In genomic region chr5:138339086-138339456, GRCh38 we compare ENCODE assay signal across 8 cellular contexts. TPM values are rescaled to one million over a fixed set of nuclear protein-coding genes. Genes with fewer than 3 reads are reported as not detected.
DNase-seq lines count a peak whose midpoint lies in the region; ATAC-seq and TF ChIP-seq lines count a peak whose summit lies in the region.

No MANE protein-coding gene starts in this region.

- H3K27ac Mint-ChIP-seq in neural crest cell (ENCODE audit: unreplicated experiment), result peak overlapping the region; percentile 99

- ATAC-seq in GM19467 (IDR thresholded peaks at IDR 0.05; ENCODE audit: unreplicated experiment), result no peak
- no peak for ATAC-seq in HG03039 (IDR thresholded peaks at IDR 0.05; ENCODE audit: unreplicated experiment)

- no peak for TF ChIP-seq CTCF in epithelial cell of esophagus (IDR thresholded peaks at IDR 0.05; ENCODE audit: insufficient read depth, low read depth, low read length, missing control alignments)
- no peak for TF ChIP-seq CTCF in neural crest cell (conservative IDR thresholded peaks at IDR 0.05)
- no peak for TF ChIP-seq CTCF in GM13976 (IDR thresholded peaks at IDR 0.05; ENCODE audit: borderline replicate concordance, control extremely low read depth, extremely low read depth, insufficient read depth, missing control alignments)

- in situ Hi-C loops in GM13976 (cut with MboI; ENCODE audit: low sequenced_read_pairs, unreplicated experiment), result no loop called here

- peaks cover 37% of the 10 kb centered on the region for H3K4me1 Mint-ChIP-seq in neural crest cell

- DNase-seq in ELR (ENCODE audit: low read depth) (peak; percentile 24), OCI-M1 (lab: John Stamatoyannopoulos, UW) (peak; percentile 49), epithelial cell of esophagus (ENCODE audit: low read depth) (peak; percentile 36), neural crest cell (ENCODE audit: low read depth, low spot score) (no peak), GM13976 (ENCODE audit: low spot score) (no peak), SW480 (ENCODE audit: low spot score) (no peak)

- H3K9me3 Mint-ChIP-seq in neural crest cell, result no peaks in the 10 kb centered on the region

- H3K4me3 ChIP-seq in epithelial cell of esophagus (ENCODE audit: low read length), result peak overlapping the region; percentile 87

- peak overlapping the region; percentile 91 for H3K4me3 Mint-ChIP-seq in neural crest cell

- peaks cover 8% of the 10 kb centered on the region for H3K36me3 Mint-ChIP-seq in neural crest cell (ENCODE audit: low read depth)

- H3K27me3 Mint-ChIP-seq in neural crest cell (ENCODE audit: low read depth), result peaks cover 2% of the 10 kb centered on the region

RNA-seq across cellular contexts. Expression of gene FAM53C, which starts 1.0 kb away (rescaled TPM):
- total RNA-seq in neural crest cell, result 64.9 and 66.8 TPM in 2 replicates

RNA-seq across cellular contexts. Expression of gene CDC25C, which starts 7.5 kb away (rescaled TPM):
- 22.5 and 22.7 TPM in 2 replicates for total RNA-seq in neural crest cell

RNA-seq across cellular contexts. Expression of gene KDM3B, which starts 13.4 kb away (rescaled TPM):
- total RNA-seq in neural crest cell, result 100 and 104 TPM in 2 replicates

Comparison
In these comparisons a context has a peak if more than half of its experiments do, and no peak if none do; other contexts are left out.
1. DNase-seq: peak in ELR (single experiment), OCI-M1 (single experiment) and epithelial cell of esophagus (single experiment); none in neural crest cell (single experiment), GM13976 (single experiment) and SW480 (single experiment).